Comparison of ENCODE assay signal across 1 cellular context in the genomic region with DNA sequence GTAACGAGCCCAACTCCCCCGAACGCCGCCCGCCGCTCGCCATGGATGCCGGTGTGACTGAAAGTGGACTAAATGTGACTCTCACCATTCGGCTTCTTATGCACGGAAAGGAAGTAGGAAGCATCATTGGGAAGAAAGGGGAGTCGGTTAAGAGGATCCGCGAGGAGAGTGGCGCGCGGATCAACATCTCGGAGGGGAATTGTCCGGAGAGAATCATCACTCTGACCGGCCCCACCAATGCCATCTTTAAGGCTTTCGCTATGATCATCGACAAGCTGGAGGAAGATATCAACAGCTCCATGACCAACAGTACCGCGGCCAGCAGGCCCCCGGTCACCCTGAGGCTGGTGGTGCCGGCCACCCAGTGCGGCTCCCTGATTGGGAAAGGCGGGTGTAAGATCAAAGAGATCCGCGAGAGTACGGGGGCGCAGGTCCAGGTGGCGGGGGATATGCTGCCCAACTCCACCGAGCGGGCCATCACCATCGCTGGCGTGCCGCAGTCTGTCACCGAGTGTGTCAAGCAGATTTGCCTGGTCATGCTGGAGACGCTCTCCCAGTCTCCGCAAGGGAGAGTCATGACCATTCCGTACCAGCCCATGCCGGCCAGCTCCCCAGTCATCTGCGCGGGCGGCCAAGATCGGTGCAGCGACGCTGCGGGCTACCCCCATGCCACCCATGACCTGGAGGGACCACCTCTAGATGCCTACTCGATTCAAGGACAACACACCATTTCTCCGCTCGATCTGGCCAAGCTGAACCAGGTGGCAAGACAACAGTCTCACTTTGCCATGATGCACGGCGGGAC.
TF ChIP-seq lines count a peak whose summit lies in the region.

No MANE protein-coding gene starts in this region.

TF ChIP-seq in K562, 482 proteins besides CTCF, POLR2A, EP300 and RAD21 (continues in another document):
- TF ChIP-seq, protein P1, sequence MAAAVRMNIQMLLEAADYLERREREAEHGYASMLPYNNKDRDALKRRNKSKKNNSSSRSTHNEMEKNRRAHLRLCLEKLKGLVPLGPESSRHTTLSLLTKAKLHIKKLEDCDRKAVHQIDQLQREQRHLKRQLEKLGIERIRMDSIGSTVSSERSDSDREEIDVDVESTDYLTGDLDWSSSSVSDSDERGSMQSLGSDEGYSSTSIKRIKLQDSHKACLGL (CRISPR knock-in tag; IDR thresholded peaks at IDR 0.05; ENCODE audit: borderline replicate concordance, poor library complexity, severe bottlenecking), result no peak
- TF ChIP-seq ZC3H11A (IDR thresholded peaks at IDR 0.05; ENCODE audit: low read depth, low read length) (no peak), IRF2 (CRISPR knock-in tag; IDR thresholded peaks at IDR 0.05) (no peak), FOXP1 (CRISPR knock-in tag; IDR thresholded peaks at IDR 0.05) (no peak), NR4A1 (CRISPR knock-in tag; IDR thresholded peaks at IDR 0.05) (no peak), NR4A1 (tag; IDR thresholded peaks at IDR 0.05) (peak; percentile 11; the same call in 1 of the 2 replicates), ZNF239 (CRISPR knock-in tag; IDR thresholded peaks at IDR 0.05) (no peak), EHMT2 (IDR thresholded peaks at IDR 0.05) (no peak), LARP7 (IDR thresholded peaks at IDR 0.05) (no peak), KDM2B (CRISPR knock-in tag; IDR thresholded peaks at IDR 0.05) (peak; percentile 12; the same call in 1 of the 2 replicates), RCOR1 (IDR thresholded peaks at IDR 0.05; ENCODE audit: borderline replicate concordance in 1 of 2, low read depth in 2 of 2, low read length in 2 of 2) (no peak; a peak in 1 of 4 replicates), FUS (optimal IDR thresholded peaks at IDR 0.05; ENCODE audit: low read depth, low read length) (no peak), ZNF143 (CRISPR knock-in tag; IDR thresholded peaks at IDR 0.05) (no peak; the same call in 1 of the 2 replicates), RBM39 (optimal IDR thresholded peaks at IDR 0.05; ENCODE audit: low read depth, low read length) (no peak), ZKSCAN1 (IDR thresholded peaks at IDR 0.05; ENCODE audit: low read depth, low read length) (no peak), TGIF2 (CRISPR knock-in tag; IDR thresholded peaks at IDR 0.05) (peak; percentile 70; the same call in 1 of the 2 replicates), SP1 (CRISPR knock-in tag; IDR thresholded peaks at IDR 0.05) (peak; percentile 72), FOXJ3 (CRISPR knock-in tag; IDR thresholded peaks at IDR 0.05) (no peak), CAMTA2 (CRISPR knock-in tag; conservative IDR thresholded peaks at IDR 0.05) (no peak), TAF9B (IDR thresholded peaks at IDR 0.05; ENCODE audit: partially characterized antibody) (no peak), SRSF7 (optimal IDR thresholded peaks at IDR 0.05; ENCODE audit: low read depth, low read length) (no peak)
- TF ChIP-seq, protein P2, sequence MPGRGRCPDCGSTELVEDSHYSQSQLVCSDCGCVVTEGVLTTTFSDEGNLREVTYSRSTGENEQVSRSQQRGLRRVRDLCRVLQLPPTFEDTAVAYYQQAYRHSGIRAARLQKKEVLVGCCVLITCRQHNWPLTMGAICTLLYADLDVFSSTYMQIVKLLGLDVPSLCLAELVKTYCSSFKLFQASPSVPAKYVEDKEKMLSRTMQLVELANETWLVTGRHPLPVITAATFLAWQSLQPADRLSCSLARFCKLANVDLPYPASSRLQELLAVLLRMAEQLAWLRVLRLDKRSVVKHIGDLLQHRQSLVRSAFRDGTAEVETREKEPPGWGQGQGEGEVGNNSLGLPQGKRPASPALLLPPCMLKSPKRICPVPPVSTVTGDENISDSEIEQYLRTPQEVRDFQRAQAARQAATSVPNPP (IDR thresholded peaks at IDR 0.05; ENCODE audit: borderline replicate concordance, insufficient read depth, insufficient read length), result no peak
- TF ChIP-seq, protein P3, sequence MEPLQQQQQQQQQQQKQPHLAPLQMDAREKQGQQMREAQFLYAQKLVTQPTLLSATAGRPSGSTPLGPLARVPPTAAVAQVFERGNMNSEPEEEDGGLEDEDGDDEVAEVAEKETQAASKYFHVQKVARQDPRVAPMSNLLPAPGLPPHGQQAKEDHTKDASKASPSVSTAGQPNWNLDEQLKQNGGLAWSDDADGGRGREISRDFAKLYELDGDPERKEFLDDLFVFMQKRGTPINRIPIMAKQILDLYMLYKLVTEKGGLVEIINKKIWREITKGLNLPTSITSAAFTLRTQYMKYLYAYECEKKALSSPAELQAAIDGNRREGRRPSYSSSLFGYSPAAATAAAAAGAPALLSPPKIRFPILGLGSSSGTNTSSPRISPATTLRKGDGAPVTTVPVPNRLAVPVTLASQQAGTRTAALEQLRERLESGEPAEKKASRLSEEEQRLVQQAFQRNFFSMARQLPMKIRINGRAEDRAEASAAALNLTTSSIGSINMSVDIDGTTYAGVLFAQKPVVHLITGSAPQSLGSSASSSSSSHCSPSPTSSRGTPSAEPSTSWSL (CRISPR knock-in tag; IDR thresholded peaks at IDR 0.05; ENCODE audit: borderline replicate concordance), result no peak
- TF ChIP-seq, protein P4, sequence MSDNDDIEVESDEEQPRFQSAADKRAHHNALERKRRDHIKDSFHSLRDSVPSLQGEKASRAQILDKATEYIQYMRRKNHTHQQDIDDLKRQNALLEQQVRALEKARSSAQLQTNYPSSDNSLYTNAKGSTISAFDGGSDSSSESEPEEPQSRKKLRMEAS (CRISPR knock-in tag; IDR thresholded peaks at IDR 0.05), result peak; percentile 60
- TF ChIP-seq, protein P5, sequence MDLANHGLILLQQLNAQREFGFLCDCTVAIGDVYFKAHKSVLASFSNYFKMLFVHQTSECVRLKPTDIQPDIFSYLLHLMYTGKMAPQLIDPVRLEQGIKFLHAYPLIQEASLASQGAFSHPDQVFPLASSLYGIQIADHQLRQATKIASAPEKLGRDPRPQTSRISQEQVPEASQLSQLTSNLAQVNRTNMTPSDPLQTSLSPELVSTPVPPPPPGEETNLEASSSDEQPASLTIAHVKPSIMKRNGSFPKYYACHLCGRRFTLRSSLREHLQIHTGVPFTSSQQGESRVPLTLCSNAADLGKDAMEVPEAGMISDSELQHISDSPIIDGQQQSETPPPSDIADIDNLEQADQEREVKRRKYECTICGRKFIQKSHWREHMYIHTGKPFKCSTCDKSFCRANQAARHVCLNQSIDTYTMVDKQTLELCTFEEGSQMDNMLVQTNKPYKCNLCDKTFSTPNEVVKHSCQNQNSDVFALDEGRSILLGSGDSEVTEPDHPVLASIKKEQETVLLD (IDR thresholded peaks at IDR 0.05), result peak; percentile 15; the same call in 1 of the 2 replicates
- TF ChIP-seq, protein P6, sequence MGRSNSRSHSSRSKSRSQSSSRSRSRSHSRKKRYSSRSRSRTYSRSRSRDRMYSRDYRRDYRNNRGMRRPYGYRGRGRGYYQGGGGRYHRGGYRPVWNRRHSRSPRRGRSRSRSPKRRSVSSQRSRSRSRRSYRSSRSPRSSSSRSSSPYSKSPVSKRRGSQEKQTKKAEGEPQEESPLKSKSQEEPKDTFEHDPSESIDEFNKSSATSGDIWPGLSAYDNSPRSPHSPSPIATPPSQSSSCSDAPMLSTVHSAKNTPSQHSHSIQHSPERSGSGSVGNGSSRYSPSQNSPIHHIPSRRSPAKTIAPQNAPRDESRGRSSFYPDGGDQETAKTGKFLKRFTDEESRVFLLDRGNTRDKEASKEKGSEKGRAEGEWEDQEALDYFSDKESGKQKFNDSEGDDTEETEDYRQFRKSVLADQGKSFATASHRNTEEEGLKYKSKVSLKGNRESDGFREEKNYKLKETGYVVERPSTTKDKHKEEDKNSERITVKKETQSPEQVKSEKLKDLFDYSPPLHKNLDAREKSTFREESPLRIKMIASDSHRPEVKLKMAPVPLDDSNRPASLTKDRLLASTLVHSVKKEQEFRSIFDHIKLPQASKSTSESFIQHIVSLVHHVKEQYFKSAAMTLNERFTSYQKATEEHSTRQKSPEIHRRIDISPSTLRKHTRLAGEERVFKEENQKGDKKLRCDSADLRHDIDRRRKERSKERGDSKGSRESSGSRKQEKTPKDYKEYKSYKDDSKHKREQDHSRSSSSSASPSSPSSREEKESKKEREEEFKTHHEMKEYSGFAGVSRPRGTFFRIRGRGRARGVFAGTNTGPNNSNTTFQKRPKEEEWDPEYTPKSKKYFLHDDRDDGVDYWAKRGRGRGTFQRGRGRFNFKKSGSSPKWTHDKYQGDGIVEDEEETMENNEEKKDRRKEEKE (IDR thresholded peaks at IDR 0.05; ENCODE audit: borderline replicate concordance in 1 of 2, control insufficient read depth in 1 of 2, low read depth in 2 of 2, low read length in 1 of 2), result peak in 1 of 2 experiments; percentile 31; a peak in 1 of 4 replicates
- TF ChIP-seq, protein P7, sequence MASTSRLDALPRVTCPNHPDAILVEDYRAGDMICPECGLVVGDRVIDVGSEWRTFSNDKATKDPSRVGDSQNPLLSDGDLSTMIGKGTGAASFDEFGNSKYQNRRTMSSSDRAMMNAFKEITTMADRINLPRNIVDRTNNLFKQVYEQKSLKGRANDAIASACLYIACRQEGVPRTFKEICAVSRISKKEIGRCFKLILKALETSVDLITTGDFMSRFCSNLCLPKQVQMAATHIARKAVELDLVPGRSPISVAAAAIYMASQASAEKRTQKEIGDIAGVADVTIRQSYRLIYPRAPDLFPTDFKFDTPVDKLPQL (IDR thresholded peaks at IDR 0.05; ENCODE audit: extremely low read depth, insufficient read length), result no peak
- TF ChIP-seq, protein P8, sequence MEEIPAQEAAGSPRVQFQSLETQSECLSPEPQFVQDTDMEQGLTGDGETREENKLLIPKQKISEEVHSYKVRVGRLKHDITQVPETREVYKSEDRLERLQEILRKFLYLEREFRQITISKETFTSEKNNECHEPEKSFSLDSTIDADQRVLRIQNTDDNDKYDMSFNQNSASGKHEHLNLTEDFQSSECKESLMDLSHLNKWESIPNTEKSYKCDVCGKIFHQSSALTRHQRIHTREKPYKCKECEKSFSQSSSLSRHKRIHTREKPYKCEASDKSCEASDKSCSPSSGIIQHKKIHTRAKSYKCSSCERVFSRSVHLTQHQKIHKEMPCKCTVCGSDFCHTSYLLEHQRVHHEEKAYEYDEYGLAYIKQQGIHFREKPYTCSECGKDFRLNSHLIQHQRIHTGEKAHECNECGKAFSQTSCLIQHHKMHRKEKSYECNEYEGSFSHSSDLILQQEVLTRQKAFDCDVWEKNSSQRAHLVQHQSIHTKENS (CRISPR knock-in tag; IDR thresholded peaks at IDR 0.05), result no peak
- TF ChIP-seq, protein P9, sequence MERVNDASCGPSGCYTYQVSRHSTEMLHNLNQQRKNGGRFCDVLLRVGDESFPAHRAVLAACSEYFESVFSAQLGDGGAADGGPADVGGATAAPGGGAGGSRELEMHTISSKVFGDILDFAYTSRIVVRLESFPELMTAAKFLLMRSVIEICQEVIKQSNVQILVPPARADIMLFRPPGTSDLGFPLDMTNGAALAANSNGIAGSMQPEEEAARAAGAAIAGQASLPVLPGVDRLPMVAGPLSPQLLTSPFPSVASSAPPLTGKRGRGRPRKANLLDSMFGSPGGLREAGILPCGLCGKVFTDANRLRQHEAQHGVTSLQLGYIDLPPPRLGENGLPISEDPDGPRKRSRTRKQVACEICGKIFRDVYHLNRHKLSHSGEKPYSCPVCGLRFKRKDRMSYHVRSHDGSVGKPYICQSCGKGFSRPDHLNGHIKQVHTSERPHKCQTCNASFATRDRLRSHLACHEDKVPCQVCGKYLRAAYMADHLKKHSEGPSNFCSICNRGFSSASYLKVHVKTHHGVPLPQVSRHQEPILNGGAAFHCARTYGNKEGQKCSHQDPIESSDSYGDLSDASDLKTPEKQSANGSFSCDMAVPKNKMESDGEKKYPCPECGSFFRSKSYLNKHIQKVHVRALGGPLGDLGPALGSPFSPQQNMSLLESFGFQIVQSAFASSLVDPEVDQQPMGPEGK (CRISPR knock-in tag; IDR thresholded peaks at IDR 0.05; ENCODE audit: borderline replicate concordance), result no peak
- TF ChIP-seq, protein P10, sequence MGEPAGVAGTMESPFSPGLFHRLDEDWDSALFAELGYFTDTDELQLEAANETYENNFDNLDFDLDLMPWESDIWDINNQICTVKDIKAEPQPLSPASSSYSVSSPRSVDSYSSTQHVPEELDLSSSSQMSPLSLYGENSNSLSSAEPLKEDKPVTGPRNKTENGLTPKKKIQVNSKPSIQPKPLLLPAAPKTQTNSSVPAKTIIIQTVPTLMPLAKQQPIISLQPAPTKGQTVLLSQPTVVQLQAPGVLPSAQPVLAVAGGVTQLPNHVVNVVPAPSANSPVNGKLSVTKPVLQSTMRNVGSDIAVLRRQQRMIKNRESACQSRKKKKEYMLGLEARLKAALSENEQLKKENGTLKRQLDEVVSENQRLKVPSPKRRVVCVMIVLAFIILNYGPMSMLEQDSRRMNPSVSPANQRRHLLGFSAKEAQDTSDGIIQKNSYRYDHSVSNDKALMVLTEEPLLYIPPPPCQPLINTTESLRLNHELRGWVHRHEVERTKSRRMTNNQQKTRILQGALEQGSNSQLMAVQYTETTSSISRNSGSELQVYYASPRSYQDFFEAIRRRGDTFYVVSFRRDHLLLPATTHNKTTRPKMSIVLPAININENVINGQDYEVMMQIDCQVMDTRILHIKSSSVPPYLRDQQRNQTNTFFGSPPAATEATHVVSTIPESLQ (CRISPR knock-in tag; IDR thresholded peaks at IDR 0.05), result 0 out of 2 replicates have a peak, but pooled peaks have one; percentile 15
- TF ChIP-seq, protein P11, sequence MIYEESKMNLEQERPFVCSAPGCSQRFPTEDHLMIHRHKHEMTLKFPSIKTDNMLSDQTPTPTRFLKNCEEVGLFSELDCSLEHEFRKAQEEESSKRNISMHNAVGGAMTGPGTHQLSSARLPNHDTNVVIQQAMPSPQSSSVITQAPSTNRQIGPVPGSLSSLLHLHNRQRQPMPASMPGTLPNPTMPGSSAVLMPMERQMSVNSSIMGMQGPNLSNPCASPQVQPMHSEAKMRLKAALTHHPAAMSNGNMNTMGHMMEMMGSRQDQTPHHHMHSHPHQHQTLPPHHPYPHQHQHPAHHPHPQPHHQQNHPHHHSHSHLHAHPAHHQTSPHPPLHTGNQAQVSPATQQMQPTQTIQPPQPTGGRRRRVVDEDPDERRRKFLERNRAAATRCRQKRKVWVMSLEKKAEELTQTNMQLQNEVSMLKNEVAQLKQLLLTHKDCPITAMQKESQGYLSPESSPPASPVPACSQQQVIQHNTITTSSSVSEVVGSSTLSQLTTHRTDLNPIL (CRISPR knock-in tag; IDR thresholded peaks at IDR 0.05), result no peak
- TF ChIP-seq, protein P12, sequence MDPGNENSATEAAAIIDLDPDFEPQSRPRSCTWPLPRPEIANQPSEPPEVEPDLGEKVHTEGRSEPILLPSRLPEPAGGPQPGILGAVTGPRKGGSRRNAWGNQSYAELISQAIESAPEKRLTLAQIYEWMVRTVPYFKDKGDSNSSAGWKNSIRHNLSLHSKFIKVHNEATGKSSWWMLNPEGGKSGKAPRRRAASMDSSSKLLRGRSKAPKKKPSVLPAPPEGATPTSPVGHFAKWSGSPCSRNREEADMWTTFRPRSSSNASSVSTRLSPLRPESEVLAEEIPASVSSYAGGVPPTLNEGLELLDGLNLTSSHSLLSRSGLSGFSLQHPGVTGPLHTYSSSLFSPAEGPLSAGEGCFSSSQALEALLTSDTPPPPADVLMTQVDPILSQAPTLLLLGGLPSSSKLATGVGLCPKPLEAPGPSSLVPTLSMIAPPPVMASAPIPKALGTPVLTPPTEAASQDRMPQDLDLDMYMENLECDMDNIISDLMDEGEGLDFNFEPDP (CRISPR knock-in tag; IDR thresholded peaks at IDR 0.05), result no peak
- TF ChIP-seq, protein P13, sequence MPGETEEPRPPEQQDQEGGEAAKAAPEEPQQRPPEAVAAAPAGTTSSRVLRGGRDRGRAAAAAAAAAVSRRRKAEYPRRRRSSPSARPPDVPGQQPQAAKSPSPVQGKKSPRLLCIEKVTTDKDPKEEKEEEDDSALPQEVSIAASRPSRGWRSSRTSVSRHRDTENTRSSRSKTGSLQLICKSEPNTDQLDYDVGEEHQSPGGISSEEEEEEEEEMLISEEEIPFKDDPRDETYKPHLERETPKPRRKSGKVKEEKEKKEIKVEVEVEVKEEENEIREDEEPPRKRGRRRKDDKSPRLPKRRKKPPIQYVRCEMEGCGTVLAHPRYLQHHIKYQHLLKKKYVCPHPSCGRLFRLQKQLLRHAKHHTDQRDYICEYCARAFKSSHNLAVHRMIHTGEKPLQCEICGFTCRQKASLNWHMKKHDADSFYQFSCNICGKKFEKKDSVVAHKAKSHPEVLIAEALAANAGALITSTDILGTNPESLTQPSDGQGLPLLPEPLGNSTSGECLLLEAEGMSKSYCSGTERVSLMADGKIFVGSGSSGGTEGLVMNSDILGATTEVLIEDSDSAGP (CRISPR knock-in tag; IDR thresholded peaks at IDR 0.05), result 0 out of 2 replicates have a peak, but pooled peaks have one; percentile 13
